16 cellular contexts compared by ENCODE assay signal in the genomic region with DNA sequence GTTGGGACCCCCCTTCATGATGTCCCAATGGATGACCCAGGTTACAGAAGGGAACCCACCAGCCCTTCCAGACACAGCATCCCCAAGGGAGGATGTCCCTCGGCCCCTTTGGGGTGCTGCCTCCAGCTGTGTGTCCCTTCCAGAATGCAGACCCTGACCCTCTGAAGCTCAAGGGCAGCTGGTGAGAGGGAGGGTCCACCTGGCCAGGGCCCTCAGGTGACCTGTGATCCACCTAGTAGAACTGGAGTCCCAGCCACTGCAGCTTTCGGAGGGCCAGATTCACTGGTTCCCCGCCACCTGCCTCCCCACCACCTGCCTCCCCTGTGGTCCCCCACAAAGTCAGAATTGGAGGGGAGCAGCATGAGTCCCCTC. TPM values are rescaled to one million over a fixed set of nuclear protein-coding genes. Genes with fewer than 3 reads are reported as not detected.
DNase-seq lines count a peak whose midpoint lies in the region; ATAC-seq and TF ChIP-seq lines count a peak whose summit lies in the region.
"Had no signal": no experiment of that assay in that cellular context is flagged by ENCODE, and none has a peak within 500 bp of the region (broad histone marks: within the 10 kb centered on the region; RNA-seq: fewer than 3 reads in every experiment).

No MANE protein-coding gene starts in this region.

- H3K4me1 ChIP-seq in body of pancreas (peaks cover 4% of the 10 kb centered on the region), mucosa of rectum (ENCODE audit: control insufficient read depth in 2 of 2, insufficient read depth in 2 of 2, low read length in 2 of 2) (peaks cover 20 to 26% of the 10 kb centered on the region in 2 donors), transverse colon (peaks cover 0 to 21% (median 16%) of the 10 kb centered on the region in 4 donors)

- WGBS in body of pancreas, 2 donors = 40 to 70% methylated on average over 2 to 3 of the region's 3 CpGs
- WGBS in transverse colon (ENCODE audit: low coverage in 1 of 2), 2 donors = 55% methylated on average over 2 of the region's 3 CpGs; no CpG with 5 or more reads in 1 of the 2 donors

- TF ChIP-seq CTCF in body of pancreas (IDR thresholded peaks at IDR 0.05) (no peak), transverse colon (IDR thresholded peaks at IDR 0.05) (no peak)

- peaks cover 9 to 23% of the 10 kb centered on the region in 2 donors for H3K36me3 Mint-ChIP-seq in activated T-cell treated with anti-CD3 and anti-CD28 coated beads, Interleukin-2, amount 50 U/mL, for 72 hours (ENCODE audit: insufficient read depth in 2 of 2)
- no peaks in the 10 kb centered on the region for H3K36me3 Mint-ChIP-seq in activated T-cell treated with anti-CD3 and anti-CD28 coated beads, Interleukin-2, amount 50 U/mL, for 4 hours (ENCODE audit: insufficient read depth)

- in situ Hi-C loops in transverse colon (cut with MboI; ENCODE audit: low pct_ligation_motif_present in 1 of 4, low pct_unique_long_range_greater_than_20kb in 1 of 4, low sequenced_read_pairs in 3 of 4) = no loop called here

- TF ChIP-seq POLR2A in body of pancreas (IDR thresholded peaks at IDR 0.05) (no peak), transverse colon (IDR thresholded peaks at IDR 0.05) (no peak)

- intact Hi-C loops in body of pancreas (cut with DNase I) = no loop called here
- intact Hi-C loops in transverse colon (cut with DNase I; ENCODE audit: low total_unique reads) = no loop called here

- H3K4me3 ChIP-seq in body of pancreas (no peak overlapping the region), mucosa of rectum (ENCODE audit: low read length in 2 of 2) (peak overlapping the region; percentile 38 to 62), transverse colon (peak overlapping the region in 1 of 4 donors; percentile 12)
- H3K4me3 ChIP-seq: MG63 had no signal

- H3K27me3 ChIP-seq in body of pancreas (no peaks in the 10 kb centered on the region), mucosa of rectum (ENCODE audit: control insufficient read depth in 2 of 2, insufficient read depth in 2 of 2, low read length in 2 of 2) (peaks cover 0 to 3% of the 10 kb centered on the region in 2 donors), transverse colon (no peaks in the 10 kb centered on the region)

- H3K27ac Mint-ChIP-seq in activated T-cell treated with anti-CD3 and anti-CD28 coated beads, Interleukin-2, amount 50 U/mL, for 72 hours = no peak overlapping the region

- peaks cover 46% of the 10 kb centered on the region for H3K4me1 Mint-ChIP-seq in activated T-cell treated with anti-CD3 and anti-CD28 coated beads, Interleukin-2, amount 50 U/mL, for 72 hours (ENCODE audit: low read depth)
- H3K4me1 Mint-ChIP-seq in activated T-cell treated with anti-CD3 and anti-CD28 coated beads, Interleukin-2, amount 50 U/mL, for 4 hours (ENCODE audit: low read depth) = peaks cover 11% of the 10 kb centered on the region

- H3K4me3 Mint-ChIP-seq in activated T-cell treated with anti-CD3 and anti-CD28 coated beads, Interleukin-2, amount 50 U/mL, for 72 hours = peak overlapping the region; percentile 75
- H3K4me3 Mint-ChIP-seq in activated T-cell treated with anti-CD3 and anti-CD28 coated beads, Interleukin-2, amount 50 U/mL, for 4 hours = no peak overlapping the region

- DNase-seq in activated T-cell treated with anti-CD3 and anti-CD28 coated beads, Interleukin-2, amount 50 U/mL, for 72 hours = no peak
- DNase-seq in activated T-cell treated with anti-CD3 and anti-CD28 coated beads, Interleukin-2, amount 50 U/mL, for 4 hours = no peak
- DNase-seq in body of pancreas (no peak), transverse colon (no peak), SIG-M5 treated with dmso at 0.1 percent for 504 hours (lab: John Stamatoyannopoulos, UW; ENCODE audit: unreplicated experiment) (no peak), NCI-H524 (lab: John Stamatoyannopoulos, UW) (no peak)
- DNase-seq: GDM1, MG63, NCI-H1694 treated with DMSO at 0.1 percent for 48 hours, NCI-H2081 treated with DMSO at 0.1 percent for 48 hours, SHP77 had no signal

- no peaks in the 10 kb centered on the region for H3K27me3 Mint-ChIP-seq in activated T-cell treated with anti-CD3 and anti-CD28 coated beads, Interleukin-2, amount 50 U/mL, for 72 hours (ENCODE audit: low read depth)
- H3K27me3 Mint-ChIP-seq in activated T-cell treated with anti-CD3 and anti-CD28 coated beads, Interleukin-2, amount 50 U/mL, for 4 hours (ENCODE audit: low read depth) = no peaks in the 10 kb centered on the region

- H3K36me3 ChIP-seq in body of pancreas (replicated peaks in 1 of 2; ENCODE audit: insufficient read depth in 1 of 2, low read depth in 2 of 2) = no peaks in the 10 kb centered on the region
- H3K36me3 ChIP-seq in mucosa of rectum (ENCODE audit: control insufficient read depth in 2 of 2, insufficient read depth in 2 of 2, low read length in 2 of 2) = no peaks in the 10 kb centered on the region
- H3K36me3 ChIP-seq in transverse colon = no peaks in the 10 kb centered on the region
- H3K36me3 ChIP-seq: MG63 had no signal

- no peak overlapping the region for H3K27ac ChIP-seq in body of pancreas
- peak overlapping the region; percentile 82 to 88 for H3K27ac ChIP-seq in mucosa of rectum (ENCODE audit: low read depth in 2 of 2, low read length in 2 of 2)
- H3K27ac ChIP-seq in transverse colon = peak overlapping the region; percentile 41 to 71 (median 62)
- H3K27ac ChIP-seq: C4-2B had no signal

- no peak for ATAC-seq in activated T-cell treated with anti-CD3 and anti-CD28 coated beads, Interleukin-2, amount 50 U/mL, for 72 hours (replicated peaks in 1 of 2)
- no peak for ATAC-seq in activated T-cell treated with anti-CD3 and anti-CD28 coated beads, Interleukin-2, amount 50 U/mL, for 4 hours
- peak; percentile 9 for ATAC-seq in body of pancreas
- no peak for ATAC-seq in GM21360 (IDR thresholded peaks at IDR 0.05; ENCODE audit: unreplicated experiment)

- peak overlapping the region; percentile 52 to 77 for H3K9ac ChIP-seq in mucosa of rectum (ENCODE audit: low read depth in 1 of 2, low read length in 2 of 2)

- H3K9me3 Mint-ChIP-seq in activated T-cell treated with anti-CD3 and anti-CD28 coated beads, Interleukin-2, amount 50 U/mL, for 72 hours = no peaks in the 10 kb centered on the region
- no peaks in the 10 kb centered on the region for H3K9me3 Mint-ChIP-seq in activated T-cell treated with anti-CD3 and anti-CD28 coated beads, Interleukin-2, amount 50 U/mL, for 4 hours

- TF ChIP-seq EP300 in transverse colon (IDR thresholded peaks at IDR 0.05; ENCODE audit: low read depth) = no peak

- H3K9me3 ChIP-seq in body of pancreas (no peaks in the 10 kb centered on the region), mucosa of rectum (ENCODE audit: control insufficient read depth in 2 of 2, low read length in 2 of 2) (no peaks in the 10 kb centered on the region), transverse colon (no peaks in the 10 kb centered on the region)
- H3K9me3 ChIP-seq: MG63 had no signal

RNA-seq across cellular contexts. Expression of a gene that starts 9.6 kb away (rescaled TPM):
- total RNA-seq in activated T-cell treated with anti-CD3 and anti-CD28 coated beads, Interleukin-2, amount 50 U/mL, for 72 hours = 1 to 10 TPM in 1 of 2 donors, under 1 TPM in 1; 0.97 to 1.7 TPM
- under 1 TPM in 1 of 3 donors, not detected in 2; 0.82 TPM for total RNA-seq in activated T-cell treated with anti-CD3 and anti-CD28 coated beads, Interleukin-2, amount 50 U/mL, for 4 hours
- total RNA-seq in body of pancreas (10 to 100 TPM in 1 of 2 donors, 1 to 10 TPM in 1; 3.0 to 66.4 TPM), transverse colon (10 to 100 TPM in 2 of 4 donors, 1 to 10 TPM in 1, not detected in 1; 8.6 to 45.3 (median 25.8) TPM)
- total RNA-seq: LHCN-M2, RPMI7951 had no signal

RNA-seq across cellular contexts. Expression of a gene that starts 19.9 kb away (rescaled TPM):
- total RNA-seq in activated T-cell treated with anti-CD3 and anti-CD28 coated beads, Interleukin-2, amount 50 U/mL, for 72 hours = 10 to 100 TPM; 57.1 to 91.9 TPM
- total RNA-seq in activated T-cell treated with anti-CD3 and anti-CD28 coated beads, Interleukin-2, amount 50 U/mL, for 4 hours = 1 to 10 TPM; 2.0 to 2.6 (median 2.1) TPM
- 10 to 100 TPM; 12.5 to 12.7 TPM for total RNA-seq in body of pancreas
- total RNA-seq in transverse colon = 1 to 10 TPM in 1 of 4 donors, under 1 TPM in 1, not detected in 2; 0.68 to 1.3 TPM
- total RNA-seq: LHCN-M2, RPMI7951 had no signal

RNA-seq across cellular contexts. Expression of a gene that starts 25.2 kb away (rescaled TPM):
- not detected for total RNA-seq in activated T-cell treated with anti-CD3 and anti-CD28 coated beads, Interleukin-2, amount 50 U/mL, for 72 hours
- total RNA-seq in activated T-cell treated with anti-CD3 and anti-CD28 coated beads, Interleukin-2, amount 50 U/mL, for 4 hours = not detected
- total RNA-seq in body of pancreas (1 to 10 TPM; 1.3 to 9.3 TPM), transverse colon (under 1 TPM in 1 of 4 donors, not detected in 3; 0.68 TPM)
- total RNA-seq: LHCN-M2, RPMI7951 had no signal

RNA-seq across cellular contexts. Expression of a gene that starts 27.8 kb away (rescaled TPM):
- 10 to 100 TPM; 54.5 to 57.4 TPM for total RNA-seq in activated T-cell treated with anti-CD3 and anti-CD28 coated beads, Interleukin-2, amount 50 U/mL, for 72 hours
- total RNA-seq in activated T-cell treated with anti-CD3 and anti-CD28 coated beads, Interleukin-2, amount 50 U/mL, for 4 hours = 10 to 100 TPM in 2 of 3 donors, 1 to 10 TPM in 1; 8.8 to 13.7 (median 11.3) TPM
- total RNA-seq in body of pancreas (under 1 TPM in 1 of 2 donors, not detected in 1; 0.26 TPM), transverse colon (1 to 10 TPM in 1 of 4 donors, under 1 TPM in 2, not detected in 1; 0.37 to 3.0 (median 0.82) TPM)
- total RNA-seq: LHCN-M2, RPMI7951 had no signal

Comparison
In these comparisons a context has a peak if more than half of its experiments do, and no peak if none do; other contexts are left out.
1. RNA of a gene that starts 19.9 kb away (total RNA-seq): 57.1 to 91.9 TPM in activated T-cell treated with anti-CD3 and anti-CD28 coated beads, Interleukin-2, amount 50 U/mL, for 72 hours; 12.5 to 12.7 TPM in body of pancreas, 2.0 to 2.6 TPM in activated T-cell treated with anti-CD3 and anti-CD28 coated beads, Interleukin-2, amount 50 U/mL, for 4 hours and 0.68 to 1.3 TPM in transverse colon; every median in the first group is over 4 times any median in the second.
2. H3K27ac ChIP-seq: peak in mucosa of rectum (2 of 2) and transverse colon (4 of 4); none in body of pancreas (0 of 4).
3. H3K4me3 ChIP-seq: peak in mucosa of rectum (2 of 2); none in body of pancreas (0 of 2).